ENCODE assay signal across 1 cellular context in the genomic region with DNA sequence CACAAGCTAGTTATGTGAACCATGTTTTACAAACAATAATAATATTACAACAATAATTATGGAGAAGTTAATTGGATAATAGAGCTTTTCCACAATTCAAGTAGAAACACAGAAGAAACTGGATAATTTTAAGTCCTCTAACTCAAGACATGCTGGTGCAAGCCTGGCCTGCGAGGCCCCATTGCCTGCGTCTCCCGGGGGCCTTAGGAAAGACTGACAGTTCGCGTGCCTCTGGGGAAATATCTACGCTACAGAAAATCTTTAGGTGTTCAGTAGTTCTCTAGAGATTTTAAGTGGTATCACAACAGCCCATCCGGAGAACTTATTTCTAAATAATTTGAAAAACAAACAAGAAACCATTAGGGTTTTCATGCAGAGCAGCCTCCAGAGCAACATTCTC.
TF ChIP-seq lines count a peak whose summit lies in the region.

No MANE protein-coding gene starts in this region.

TF ChIP-seq in WTC11, 78 proteins besides CTCF, POLR2A, EP300 and RAD21 (continued from another document):
- TF ChIP-seq, protein P1, sequence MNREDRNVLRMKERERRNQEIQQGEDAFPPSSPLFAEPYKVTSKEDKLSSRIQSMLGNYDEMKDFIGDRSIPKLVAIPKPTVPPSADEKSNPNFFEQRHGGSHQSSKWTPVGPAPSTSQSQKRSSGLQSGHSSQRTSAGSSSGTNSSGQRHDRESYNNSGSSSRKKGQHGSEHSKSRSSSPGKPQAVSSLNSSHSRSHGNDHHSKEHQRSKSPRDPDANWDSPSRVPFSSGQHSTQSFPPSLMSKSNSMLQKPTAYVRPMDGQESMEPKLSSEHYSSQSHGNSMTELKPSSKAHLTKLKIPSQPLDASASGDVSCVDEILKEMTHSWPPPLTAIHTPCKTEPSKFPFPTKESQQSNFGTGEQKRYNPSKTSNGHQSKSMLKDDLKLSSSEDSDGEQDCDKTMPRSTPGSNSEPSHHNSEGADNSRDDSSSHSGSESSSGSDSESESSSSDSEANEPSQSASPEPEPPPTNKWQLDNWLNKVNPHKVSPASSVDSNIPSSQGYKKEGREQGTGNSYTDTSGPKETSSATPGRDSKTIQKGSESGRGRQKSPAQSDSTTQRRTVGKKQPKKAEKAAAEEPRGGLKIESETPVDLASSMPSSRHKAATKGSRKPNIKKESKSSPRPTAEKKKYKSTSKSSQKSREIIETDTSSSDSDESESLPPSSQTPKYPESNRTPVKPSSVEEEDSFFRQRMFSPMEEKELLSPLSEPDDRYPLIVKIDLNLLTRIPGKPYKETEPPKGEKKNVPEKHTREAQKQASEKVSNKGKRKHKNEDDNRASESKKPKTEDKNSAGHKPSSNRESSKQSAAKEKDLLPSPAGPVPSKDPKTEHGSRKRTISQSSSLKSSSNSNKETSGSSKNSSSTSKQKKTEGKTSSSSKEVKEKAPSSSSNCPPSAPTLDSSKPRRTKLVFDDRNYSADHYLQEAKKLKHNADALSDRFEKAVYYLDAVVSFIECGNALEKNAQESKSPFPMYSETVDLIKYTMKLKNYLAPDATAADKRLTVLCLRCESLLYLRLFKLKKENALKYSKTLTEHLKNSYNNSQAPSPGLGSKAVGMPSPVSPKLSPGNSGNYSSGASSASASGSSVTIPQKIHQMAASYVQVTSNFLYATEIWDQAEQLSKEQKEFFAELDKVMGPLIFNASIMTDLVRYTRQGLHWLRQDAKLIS (CRISPR knock-in tag; IDR thresholded peaks at IDR 0.05; ENCODE audit: borderline replicate concordance): no peak
- TF ChIP-seq CBFB (CRISPR knock-in tag; IDR thresholded peaks at IDR 0.05; ENCODE audit: low read depth): no peak
- no peak for TF ChIP-seq HMGA2 (CRISPR knock-in tag; IDR thresholded peaks at IDR 0.05)
- TF ChIP-seq ZNF232 (CRISPR knock-in tag; IDR thresholded peaks at IDR 0.05): no peak
- TF ChIP-seq, protein P2, sequence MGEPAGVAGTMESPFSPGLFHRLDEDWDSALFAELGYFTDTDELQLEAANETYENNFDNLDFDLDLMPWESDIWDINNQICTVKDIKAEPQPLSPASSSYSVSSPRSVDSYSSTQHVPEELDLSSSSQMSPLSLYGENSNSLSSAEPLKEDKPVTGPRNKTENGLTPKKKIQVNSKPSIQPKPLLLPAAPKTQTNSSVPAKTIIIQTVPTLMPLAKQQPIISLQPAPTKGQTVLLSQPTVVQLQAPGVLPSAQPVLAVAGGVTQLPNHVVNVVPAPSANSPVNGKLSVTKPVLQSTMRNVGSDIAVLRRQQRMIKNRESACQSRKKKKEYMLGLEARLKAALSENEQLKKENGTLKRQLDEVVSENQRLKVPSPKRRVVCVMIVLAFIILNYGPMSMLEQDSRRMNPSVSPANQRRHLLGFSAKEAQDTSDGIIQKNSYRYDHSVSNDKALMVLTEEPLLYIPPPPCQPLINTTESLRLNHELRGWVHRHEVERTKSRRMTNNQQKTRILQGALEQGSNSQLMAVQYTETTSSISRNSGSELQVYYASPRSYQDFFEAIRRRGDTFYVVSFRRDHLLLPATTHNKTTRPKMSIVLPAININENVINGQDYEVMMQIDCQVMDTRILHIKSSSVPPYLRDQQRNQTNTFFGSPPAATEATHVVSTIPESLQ (CRISPR knock-in tag; IDR thresholded peaks at IDR 0.05): no peak
- TF ChIP-seq, protein P3, sequence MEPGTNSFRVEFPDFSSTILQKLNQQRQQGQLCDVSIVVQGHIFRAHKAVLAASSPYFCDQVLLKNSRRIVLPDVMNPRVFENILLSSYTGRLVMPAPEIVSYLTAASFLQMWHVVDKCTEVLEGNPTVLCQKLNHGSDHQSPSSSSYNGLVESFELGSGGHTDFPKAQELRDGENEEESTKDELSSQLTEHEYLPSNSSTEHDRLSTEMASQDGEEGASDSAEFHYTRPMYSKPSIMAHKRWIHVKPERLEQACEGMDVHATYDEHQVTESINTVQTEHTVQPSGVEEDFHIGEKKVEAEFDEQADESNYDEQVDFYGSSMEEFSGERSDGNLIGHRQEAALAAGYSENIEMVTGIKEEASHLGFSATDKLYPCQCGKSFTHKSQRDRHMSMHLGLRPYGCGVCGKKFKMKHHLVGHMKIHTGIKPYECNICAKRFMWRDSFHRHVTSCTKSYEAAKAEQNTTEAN (CRISPR knock-in tag; IDR thresholded peaks at IDR 0.05): no peak
- TF ChIP-seq, protein P4, sequence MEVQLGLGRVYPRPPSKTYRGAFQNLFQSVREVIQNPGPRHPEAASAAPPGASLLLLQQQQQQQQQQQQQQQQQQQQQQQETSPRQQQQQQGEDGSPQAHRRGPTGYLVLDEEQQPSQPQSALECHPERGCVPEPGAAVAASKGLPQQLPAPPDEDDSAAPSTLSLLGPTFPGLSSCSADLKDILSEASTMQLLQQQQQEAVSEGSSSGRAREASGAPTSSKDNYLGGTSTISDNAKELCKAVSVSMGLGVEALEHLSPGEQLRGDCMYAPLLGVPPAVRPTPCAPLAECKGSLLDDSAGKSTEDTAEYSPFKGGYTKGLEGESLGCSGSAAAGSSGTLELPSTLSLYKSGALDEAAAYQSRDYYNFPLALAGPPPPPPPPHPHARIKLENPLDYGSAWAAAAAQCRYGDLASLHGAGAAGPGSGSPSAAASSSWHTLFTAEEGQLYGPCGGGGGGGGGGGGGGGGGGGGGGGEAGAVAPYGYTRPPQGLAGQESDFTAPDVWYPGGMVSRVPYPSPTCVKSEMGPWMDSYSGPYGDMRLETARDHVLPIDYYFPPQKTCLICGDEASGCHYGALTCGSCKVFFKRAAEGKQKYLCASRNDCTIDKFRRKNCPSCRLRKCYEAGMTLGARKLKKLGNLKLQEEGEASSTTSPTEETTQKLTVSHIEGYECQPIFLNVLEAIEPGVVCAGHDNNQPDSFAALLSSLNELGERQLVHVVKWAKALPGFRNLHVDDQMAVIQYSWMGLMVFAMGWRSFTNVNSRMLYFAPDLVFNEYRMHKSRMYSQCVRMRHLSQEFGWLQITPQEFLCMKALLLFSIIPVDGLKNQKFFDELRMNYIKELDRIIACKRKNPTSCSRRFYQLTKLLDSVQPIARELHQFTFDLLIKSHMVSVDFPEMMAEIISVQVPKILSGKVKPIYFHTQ (CRISPR knock-in tag; IDR thresholded peaks at IDR 0.05): no peak
